ENCODE assay signal across 8 cellular contexts in the genomic region with DNA sequence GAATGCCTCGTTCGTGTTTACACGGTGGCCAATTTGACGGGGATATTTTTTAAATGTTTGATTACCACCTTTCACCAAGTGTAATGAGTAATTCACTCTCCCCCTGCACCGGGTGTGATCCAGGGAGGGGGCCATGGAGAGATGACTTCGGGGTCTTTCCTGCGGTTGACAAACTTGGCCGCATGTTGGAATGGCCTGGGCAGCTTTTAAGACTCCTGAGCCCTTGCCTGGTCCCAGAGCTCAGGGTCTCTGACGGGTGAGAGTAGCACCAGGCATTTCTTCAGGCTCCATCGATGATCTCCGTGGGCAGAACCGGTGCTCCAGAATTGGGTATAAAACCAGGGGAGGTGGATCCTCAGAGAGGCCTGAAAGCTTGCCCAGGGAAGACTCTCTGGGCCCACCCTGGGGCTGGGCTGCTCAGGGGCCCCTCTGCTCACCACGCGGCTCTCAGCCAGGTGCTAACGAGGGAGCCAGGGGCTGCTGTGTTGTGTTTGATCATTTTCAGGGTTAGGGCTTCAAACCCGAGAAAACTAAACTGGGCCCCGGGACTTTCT. TPM values are rescaled to one million over a fixed set of nuclear protein-coding genes. Genes with fewer than 3 reads are reported as not detected.
DNase-seq lines count a peak whose midpoint lies in the region; ATAC-seq and TF ChIP-seq lines count a peak whose summit lies in the region.

No MANE protein-coding gene starts in this region.

- TF ChIP-seq CTCF in dorsolateral prefrontal cortex (IDR thresholded peaks at IDR 0.05 in 54 of 56, conservative IDR thresholded peaks at IDR 0.05 in 2 of 56; ENCODE audit: low read depth in 1 of 56, partially characterized antibody in 56 of 56), result no peak

- H3K27me3 ChIP-seq in HAP-1 (ENCODE audit: low read depth) (no peaks in the 10 kb centered on the region), SJSA1 (replicated peaks) (no peaks in the 10 kb centered on the region), dorsolateral prefrontal cortex (no peaks in the 10 kb centered on the region)

- peak; percentile 6 to 20 for ATAC-seq in naive thymus-derived CD8-positive, alpha-beta T cell

- no peaks in the 10 kb centered on the region for H3K27me3 Mint-ChIP-seq in naive thymus-derived CD8-positive, alpha-beta T cell

- peak overlapping the region; percentile 49 for H3K27ac ChIP-seq in SJSA1
- peak overlapping the region in 44 of 59 donors; percentile 3 to 96 (median 76) for H3K27ac ChIP-seq in dorsolateral prefrontal cortex

- H3K36me3 Mint-ChIP-seq in naive thymus-derived CD8-positive, alpha-beta T cell, result peaks cover 0 to 28% (median 15%) of the 10 kb centered on the region in 3 donors

- peaks cover 38% of the 10 kb centered on the region for H3K36me3 ChIP-seq in HAP-1 (replicated peaks)
- peaks cover 50% of the 10 kb centered on the region for H3K36me3 ChIP-seq in SJSA1

- DNase-seq in Caki2 (ENCODE audit: low read depth) (peak; percentile 25), HAP-1 (ENCODE audit: low spot score in 2 of 2) (no peak), SJSA1 (ENCODE audit: low read depth in 1 of 2, low spot score in 2 of 2) (peak in 1 of 2 experiments; percentile 38), dorsolateral prefrontal cortex (no peak), iPS-NIHi7 (ENCODE audit: extremely low spot score) (no peak), NCI-H1048 (lab: John Stamatoyannopoulos, UW) (no peak), SK-N-DZ (ENCODE audit: low spot score) (no peak)
- peak in 4 of 10 donors; percentile 19 to 29 (median 21) for DNase-seq in naive thymus-derived CD8-positive, alpha-beta T cell

- peak overlapping the region; percentile 83 to 93 (median 91) for H3K4me3 Mint-ChIP-seq in naive thymus-derived CD8-positive, alpha-beta T cell

- H3K4me1 Mint-ChIP-seq in naive thymus-derived CD8-positive, alpha-beta T cell, result peaks cover 16 to 44% (median 39%) of the 10 kb centered on the region in 4 donors

- H3K9me3 ChIP-seq in HAP-1 (no peaks in the 10 kb centered on the region), SJSA1 (replicated peaks) (no peaks in the 10 kb centered on the region)

- intact Hi-C loops in dorsolateral prefrontal cortex (cut with DNase I), result loop anchor here (2.0 to 10.0 kb wide), 3 partner anchors 41 to 51 kb away; a partner anchor contains a TSS

- POLR2A ChIA-PET in naive thymus-derived CD8-positive, alpha-beta T cell (lab: Charles Lee), result interaction anchor here (0.7 to 1.6 kb wide), 6 partner anchors 33 to 105 kb away, joined by 3 to 10 read pairs (median 4); a partner anchor contains a TSS

- no peaks in the 10 kb centered on the region for H3K9me3 Mint-ChIP-seq in naive thymus-derived CD8-positive, alpha-beta T cell

- peak overlapping the region; percentile 81 to 95 (median 89) for H3K27ac Mint-ChIP-seq in naive thymus-derived CD8-positive, alpha-beta T cell

- peaks cover 7% of the 10 kb centered on the region for H3K4me1 ChIP-seq in HAP-1
- peaks cover 24% of the 10 kb centered on the region for H3K4me1 ChIP-seq in SJSA1 (replicated peaks)

- in situ Hi-C loops in Caki2 (cut with HindIII; ENCODE audit: low pct_unique_long_range_greater_than_20kb, low sequenced_read_pairs), result no loop called here
- in situ Hi-C loops in HAP-1 (cut with MboI; ENCODE audit: low sequenced_read_pairs), result no loop called here

- H3K4me3 ChIP-seq in HAP-1 (peak overlapping the region; percentile 89), SJSA1 (peak overlapping the region; percentile 95), dorsolateral prefrontal cortex (peak overlapping the region; percentile 58 to 91 (median 81))

RNA-seq across cellular contexts. Expression of a gene that starts 0.9 kb away (rescaled TPM):
- 18.1 and 20.2 TPM in 2 replicates for total RNA-seq in Caki2 (2014; rRNA removed; shearing (Covaris generic); ENCODE audit: low replicate concordance)
- 16.9 and 17.4 TPM in 2 replicates for total RNA-seq in SJSA1 (2014; rRNA removed; shearing (Covaris generic))
- 10 to 100 TPM; 14.8 to 29.7 (median 20.7) TPM for total RNA-seq in dorsolateral prefrontal cortex
- total RNA-seq in naive thymus-derived CD8-positive, alpha-beta T cell, result 10 to 100 TPM; 19.1 to 19.5 TPM
- 1 to 10 TPM in 1 of 3 donors, under 1 TPM in 2; 0.66 to 1.1 (median 0.90) TPM for polyA plus RNA-seq in naive thymus-derived CD8-positive, alpha-beta T cell
- polyA plus RNA-seq in SK-N-DZ (2014; cell fraction: cytosol; rRNA removed), result 15.7 and 20.7 TPM in 2 replicates
- 17.6 and 21.2 TPM in 2 replicates for polyA plus RNA-seq in SK-N-DZ (2014; cell fraction: nucleus; rRNA removed)

RNA-seq across cellular contexts. Expression of a gene that starts 43.2 kb away (rescaled TPM):
- 11.6 and 15.8 TPM in 2 replicates for total RNA-seq in Caki2 (2014; rRNA removed; shearing (Covaris generic); ENCODE audit: low replicate concordance)
- 3.7 and 6.3 TPM in 2 replicates for total RNA-seq in SJSA1 (2014; rRNA removed; shearing (Covaris generic))
- 10 to 100 TPM in 83 of 120 experiments, 1 to 10 TPM in 37; 7.7 to 14.7 (median 10.7) TPM for total RNA-seq in dorsolateral prefrontal cortex
- 10 to 100 TPM; 19.2 to 19.7 TPM for total RNA-seq in naive thymus-derived CD8-positive, alpha-beta T cell
- polyA plus RNA-seq in naive thymus-derived CD8-positive, alpha-beta T cell, result 1 to 10 TPM; 2.9 to 8.6 (median 3.7) TPM
- 8.2 and 8.3 TPM in 2 replicates for polyA plus RNA-seq in SK-N-DZ (2014; cell fraction: cytosol; rRNA removed)
- polyA plus RNA-seq in SK-N-DZ (2014; cell fraction: nucleus; rRNA removed), result 11.1 and 15.4 TPM in 2 replicates

RNA-seq across cellular contexts. Expression of a gene that starts 49.0 kb away (rescaled TPM):
- 2.4 and 2.9 TPM in 2 replicates for total RNA-seq in Caki2 (2014; rRNA removed; shearing (Covaris generic); ENCODE audit: low replicate concordance)
- total RNA-seq in SJSA1 (2014; rRNA removed; shearing (Covaris generic)), result 5.6 and 12.3 TPM in 2 replicates
- total RNA-seq in dorsolateral prefrontal cortex, result 10 to 100 TPM; 16.7 to 30.3 (median 24.1) TPM
- total RNA-seq in naive thymus-derived CD8-positive, alpha-beta T cell, result 10 to 100 TPM; 25.7 to 29.0 TPM
- 1 to 10 TPM; 6.9 to 9.7 (median 7.6) TPM for polyA plus RNA-seq in naive thymus-derived CD8-positive, alpha-beta T cell
- polyA plus RNA-seq in SK-N-DZ (2014; cell fraction: cytosol; rRNA removed), result 8.1 and 12.5 TPM in 2 replicates
- polyA plus RNA-seq in SK-N-DZ (2014; cell fraction: nucleus; rRNA removed), result 7.0 and 9.4 TPM in 2 replicates
